ENCODE assay signal across 17 cellular contexts in the genomic region with DNA sequence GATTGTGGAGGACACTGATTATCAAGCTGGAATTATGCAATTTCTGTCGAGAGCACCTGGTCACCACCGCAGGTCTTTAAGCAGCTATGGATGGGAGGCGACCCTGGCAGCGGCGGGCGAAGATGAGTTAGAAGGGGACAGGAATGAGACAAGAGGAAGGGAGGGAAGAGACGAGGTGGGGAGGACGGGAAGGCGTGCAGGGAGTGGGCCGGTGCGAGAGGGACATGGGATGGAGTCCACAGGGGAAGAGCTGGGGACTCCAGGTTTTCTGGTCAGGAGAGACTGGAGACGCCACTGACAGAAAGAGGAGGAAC.
DNase-seq lines count a peak whose midpoint lies in the region; ATAC-seq lines count a peak whose summit lies in the region.
"Had no signal": no experiment of that assay in that cellular context is flagged by ENCODE, and none has a peak within 500 bp of the region (broad histone marks: within the 10 kb centered on the region; RNA-seq: fewer than 3 reads in every experiment).

No MANE protein-coding gene starts in this region.

- H3K9me3 ChIP-seq in HUES6 (ENCODE audit: control insufficient read depth, insufficient read depth, low read depth, low read length) = no peaks in the 10 kb centered on the region
- H3K9me3 ChIP-seq in SK-N-MC (ENCODE audit: low read depth, low read length) = no peaks in the 10 kb centered on the region
- H3K9me3 ChIP-seq in naive thymus-derived CD4-positive, alpha-beta T cell (ENCODE audit: control insufficient read depth in 2 of 3, low read length in 3 of 3) = no peaks in the 10 kb centered on the region
- H3K9me3 ChIP-seq: vagina had no signal

- H3K9ac ChIP-seq in HUES6 (ENCODE audit: low read length) = peak overlapping the region; percentile 12
- no peak overlapping the region for H3K9ac ChIP-seq in SK-N-MC (ENCODE audit: insufficient read length)

- no peaks in the 10 kb centered on the region for H3K36me3 ChIP-seq in HUES6 (ENCODE audit: control insufficient read depth, insufficient read depth, low read length)
- H3K36me3 ChIP-seq in SK-N-MC (ENCODE audit: insufficient read depth, low read length) = no peaks in the 10 kb centered on the region
- no peaks in the 10 kb centered on the region for H3K36me3 ChIP-seq in naive thymus-derived CD4-positive, alpha-beta T cell (ENCODE audit: control insufficient read depth in 2 of 3, insufficient read depth in 3 of 3, low read length in 3 of 3)
- H3K36me3 ChIP-seq: vagina had no signal

- peaks cover 63% of the 10 kb centered on the region for H3K27me3 ChIP-seq in HUES6 (ENCODE audit: control insufficient read depth, insufficient read depth, low read length)
- no peaks in the 10 kb centered on the region for H3K27me3 ChIP-seq in naive thymus-derived CD4-positive, alpha-beta T cell (ENCODE audit: control insufficient read depth in 2 of 2, insufficient read depth in 2 of 2, low read length in 2 of 2)
- H3K27me3 ChIP-seq: vagina had no signal

- DNase-seq in NCI-H748 treated with DMSO at 0.1 percent for 48 hours (lab: John Stamatoyannopoulos, UW) = peak; percentile 58
- DNase-seq in NCI-H748 (lab: John Stamatoyannopoulos, UW; ENCODE audit: unreplicated experiment) = no peak
- DNase-seq in SK-N-MC (ENCODE audit: low read depth, low spot score) = no peak
- DNase-seq in naive thymus-derived CD4-positive, alpha-beta T cell = no peak
- no peak for DNase-seq in midbrain (lab: John Stamatoyannopoulos, UW)
- no peak for DNase-seq in SKM-1 (lab: John Stamatoyannopoulos, UW; ENCODE audit: unreplicated experiment)
- DNase-seq: ACHN; Calu3; central memory CD4-positive, alpha-beta T cell; HCEC 1CT; Kasumi-1; mesenchymal stem cell; occipital lobe; stimulated activated naive CD4-positive, alpha-beta T cell treated with Interleukin-2 at 50 U/mL for 16 hours had no signal

- POLR2A ChIA-PET in naive thymus-derived CD4-positive, alpha-beta T cell (lab: Charles Lee) = no interaction called here

- peaks cover 5 to 20% (median 16%) of the 10 kb centered on the region in 5 donors for H3K27me3 Mint-ChIP-seq in naive thymus-derived CD4-positive, alpha-beta T cell

- intact Hi-C loops in naive thymus-derived CD4-positive, alpha-beta T cell (cut with micrococcal nuclease) = loop anchor here in 1 of 2 donors (5.0 to 10.0 kb wide), 2 partner anchors 1160 to 1663 kb away; a partner anchor contains a TSS

- H3K27ac Mint-ChIP-seq in naive thymus-derived CD4-positive, alpha-beta T cell = no peak overlapping the region

- no peak overlapping the region for H3K4me3 Mint-ChIP-seq in naive thymus-derived CD4-positive, alpha-beta T cell

- peaks cover 0 to 4% (median 0%) of the 10 kb centered on the region in 11 donors for H3K9me3 Mint-ChIP-seq in naive thymus-derived CD4-positive, alpha-beta T cell

- H3K27ac ChIP-seq in HUES6 (ENCODE audit: low read depth, low read length) (no peak overlapping the region), SK-N-MC (no peak overlapping the region)
- no peak overlapping the region for H3K27ac ChIP-seq in naive thymus-derived CD4-positive, alpha-beta T cell (ENCODE audit: low read depth, low read length)
- H3K27ac ChIP-seq: vagina had no signal

- H3K36me3 Mint-ChIP-seq in naive thymus-derived CD4-positive, alpha-beta T cell = peaks cover 0 to 2% (median 0%) of the 10 kb centered on the region in 5 donors

- CTCF ChIA-PET in naive thymus-derived CD4-positive, alpha-beta T cell (lab: Charles Lee) = no interaction called here

- ATAC-seq in naive thymus-derived CD4-positive, alpha-beta T cell = no peak
- ATAC-seq in GM19395 (IDR thresholded peaks at IDR 0.05; ENCODE audit: unreplicated experiment) = no peak

- H3K4me1 ChIP-seq in HUES6 (ENCODE audit: control insufficient read depth, insufficient read depth, low read length) = peaks cover 5% of the 10 kb centered on the region; the same call in 1 of the 2 replicates
- H3K4me1 ChIP-seq in naive thymus-derived CD4-positive, alpha-beta T cell (ENCODE audit: control insufficient read depth in 2 of 2, insufficient read depth in 2 of 2, low read length in 2 of 2) = no peaks in the 10 kb centered on the region
- H3K4me1 ChIP-seq: vagina had no signal

- peak overlapping the region; percentile 67 for H3K4me3 ChIP-seq in HUES6 (ENCODE audit: low read depth, low read length)
- peak overlapping the region; percentile 82 for H3K4me3 ChIP-seq in SK-N-MC
- H3K4me3 ChIP-seq in naive thymus-derived CD4-positive, alpha-beta T cell (ENCODE audit: low read length) = peak overlapping the region; percentile 56

- H3K4me1 Mint-ChIP-seq in naive thymus-derived CD4-positive, alpha-beta T cell = peaks cover 0 to 6% (median 2%) of the 10 kb centered on the region in 7 donors
